In the genomic region with DNA sequence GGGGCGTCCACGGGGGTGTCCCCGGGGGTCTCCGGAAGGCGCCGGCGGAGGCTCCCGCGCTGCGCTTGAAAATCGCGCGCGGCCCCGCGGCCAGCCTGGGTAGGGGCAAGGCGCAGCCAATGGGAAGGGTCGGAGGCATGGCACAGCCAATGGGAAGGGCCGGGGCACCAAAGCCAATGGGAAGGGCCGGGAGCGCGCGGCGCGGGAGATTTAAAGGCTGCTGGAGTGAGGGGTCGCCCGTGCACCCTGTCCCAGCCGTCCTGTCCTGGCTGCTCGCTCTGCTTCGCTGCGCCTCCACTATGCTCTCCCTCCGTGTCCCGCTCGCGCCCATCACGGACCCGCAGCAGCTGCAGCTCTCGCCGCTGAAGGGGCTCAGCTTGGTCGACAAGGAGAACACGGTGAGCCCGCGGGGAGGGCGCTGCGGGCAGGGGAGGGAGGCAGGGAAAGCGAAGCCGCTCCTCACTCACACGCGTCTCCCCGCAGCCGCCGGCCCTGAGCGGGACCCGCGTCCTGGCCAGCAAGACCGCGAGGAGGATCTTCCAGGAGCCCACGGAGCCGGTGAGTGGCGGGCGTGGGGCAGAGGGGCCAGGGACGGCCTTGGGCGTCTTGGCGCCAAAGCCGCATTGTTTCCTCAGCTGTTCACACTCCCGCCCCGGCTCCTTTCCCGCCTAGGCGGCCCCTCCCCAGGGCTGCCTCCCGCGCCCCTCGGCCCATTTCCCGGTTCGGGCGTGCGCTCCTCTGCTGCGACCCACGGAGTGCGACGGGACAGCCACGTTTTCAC, we compare ENCODE assay signal across 8 cellular contexts. TPM values are rescaled to one million over a fixed set of nuclear protein-coding genes. Genes with fewer than 3 reads are reported as not detected.
DNase-seq lines count a peak whose midpoint lies in the region; TF ChIP-seq lines count a peak whose summit lies in the region.

A gene (plus strand): TSS at position 240 of the 781 bp plus-strand sequence. CDS start 60 bp downstream, at position 300.

- peak within 1 kb of the TSS; percentile 91 for H3K4me3 ChIP-seq in HFF-Myc (replicated peaks; ENCODE audit: low read depth, low read length)
- peak within 1 kb of the TSS; percentile 79 for H3K4me3 ChIP-seq in SJSA1

- no peaks in the 10 kb centered on the region for H3K9me3 ChIP-seq in SJSA1 (replicated peaks)

- no peaks in the 10 kb centered on the region for H3K27me3 ChIP-seq in SJSA1 (replicated peaks)

- TF ChIP-seq CTCF in HFF-Myc (IDR thresholded peaks at IDR 0.05; ENCODE audit: low read depth, low read length, missing control alignments): no peak

- DNase-seq in GM04504 (ENCODE audit: low read depth) (peak; percentile 80), HFF-Myc (ENCODE audit: extremely low read depth, low read depth) (peak; percentile 84), NAMALWA (ENCODE audit: low spot score) (peak; percentile 96), SJSA1 (ENCODE audit: low read depth in 1 of 2, low spot score in 2 of 2) (peak; percentile 94 to 98), germinal center (ENCODE audit: low spot score) (peak; percentile 98), non-pigmented ciliary epithelial cell (ENCODE audit: low read depth) (peak; percentile 40), substantia nigra (lab: John Stamatoyannopoulos, UW) (peak; percentile 20 to 90 (median 78))
- DNase-seq in activated gamma-delta T cell treated with anti-CD3 and anti-CD28 coated beads, Interleukin-2, amount 50 U/mL, for 16 hours (ENCODE audit: low read depth): peak; percentile 77

- H3K4me1 ChIP-seq in SJSA1 (replicated peaks): peaks cover 51% of the 10 kb centered on the region

- H3K27ac ChIP-seq in SJSA1: peak within 1 kb of the TSS; percentile 98
- H3K27ac ChIP-seq in substantia nigra (ENCODE audit: low read depth, low read length, poor library complexity, severe bottlenecking): no peak within 1 kb of the TSS

- peaks cover 57% of the 10 kb centered on the region for H3K36me3 ChIP-seq in SJSA1

RNA-seq across cellular contexts. Expression of the gene that starts here (rescaled TPM):
- total RNA-seq in SJSA1 (2014; rRNA removed; shearing (Covaris generic)): 180 and 209 TPM in 2 replicates

Comparison
In these comparisons a context has a peak if more than half of its experiments do, and no peak if none do; other contexts are left out.
1. DNase-seq: peak in every context shown above with its lines; median percentile 98 in germinal center; 96 in NAMALWA; 96 in SJSA1; 84 in HFF-Myc; 80 in GM04504; 78 in substantia nigra; 77 in activated gamma-delta T cell treated with anti-CD3 and anti-CD28 coated beads, Interleukin-2, amount 50 U/mL, for 16 hours; 40 in non-pigmented ciliary epithelial cell.